9 cellular contexts compared by ENCODE assay signal in genomic region chr6:104527761-104528415, GRCh38.
DNase-seq lines count a peak whose midpoint lies in the region; ATAC-seq and TF ChIP-seq lines count a peak whose summit lies in the region.
"Had no signal": no experiment of that assay in that cellular context is flagged by ENCODE, and none has a peak within 500 bp of the region (broad histone marks: within the 10 kb centered on the region; RNA-seq: fewer than 3 reads in every experiment).

No MANE protein-coding gene starts in this region.

- H3F3A ChIP-seq in PC-3 (ENCODE audit: low read length, unreplicated experiment) = no peaks in the 10 kb centered on the region

- H3K4me2 ChIP-seq in PC-3 (ENCODE audit: low read length) = no peak overlapping the region

- H3K27ac ChIP-seq in PC-3 (ENCODE audit: low read length) = no peak overlapping the region
- no peak overlapping the region for H3K27ac ChIP-seq in RWPE1

- H3K4me3 ChIP-seq in PC-3 (ENCODE audit: low read length) (no peak overlapping the region), fibroblast of pulmonary artery (replicated peaks; ENCODE audit: low read depth, low read length) (no peak overlapping the region)

- POLR2A ChIA-PET in PC-3 (lab: Charles Lee; ENCODE audit: unreplicated experiment) (no interaction called here), RWPE1 (lab: Yijun Ruan, JAX; ENCODE audit: low non-redundant PET) (no interaction called here), GM10248 (lab: Yijun Ruan, JAX) (no interaction called here)

- no peaks in the 10 kb centered on the region for H3K79me2 ChIP-seq in PC-3 (ENCODE audit: low read length)

- no peaks in the 10 kb centered on the region for H3K9me3 ChIP-seq in PC-3 (ENCODE audit: low read length)

- no peak overlapping the region for H2AFZ ChIP-seq in PC-3 (ENCODE audit: low read length)

- H3K36me3 ChIP-seq in PC-3 (ENCODE audit: low read depth, low read length) = no peaks in the 10 kb centered on the region; the same call in 1 of the 2 replicates

- H3K4me1 ChIP-seq in PC-3 (ENCODE audit: insufficient read depth, low read length) = no peaks in the 10 kb centered on the region

- no TSS peak for BruUV-seq in PC-3 (replicated peaks; lab: Mats Ljungman, UMichigan)

- no peaks in the 10 kb centered on the region for H4K20me1 ChIP-seq in PC-3 (ENCODE audit: low read length)

- no peak overlapping the region for H3K9ac ChIP-seq in PC-3 (ENCODE audit: low read length)

- CTCF ChIA-PET in PC-3 (lab: Charles Lee) = interaction anchor here (0.6 kb wide), 1 partner anchor 60 kb away, joined by 4 read pairs; no protein-coding TSS in a partner anchor
- CTCF ChIA-PET in RWPE1 (lab: Yijun Ruan, JAX) = interaction anchor here (0.6 kb wide), 1 partner anchor 11 kb away, joined by 5 read pairs; no protein-coding TSS in a partner anchor
- CTCF ChIA-PET in GM10248 (lab: Yijun Ruan, JAX) = interaction anchor here (1.0 to 5.2 kb wide), 3 partner anchors 11 to 19 kb away, joined by 3 to 34 read pairs (median 12); no protein-coding TSS in a partner anchor

- intact Hi-C loops in PC-3 (cut with micrococcal nuclease) = loop anchor here (10.0 kb wide), 1 partner anchor 1683 kb away; no protein-coding TSS in a partner anchor

- DNase-seq in NCI-H524 (lab: John Stamatoyannopoulos, UW) (peak; percentile 5 to 40), NCI-H524 treated with DMSO at 0.1 percent for 48 hours (lab: John Stamatoyannopoulos, UW) (no peak), PC-3 (peak; percentile 57), fibroblast of pulmonary artery (ENCODE audit: low read depth) (peak; percentile 77), stromal cell of bone marrow (ENCODE audit: low read depth) (peak; percentile 51), RWPE1 (ENCODE audit: low spot score) (no peak), GM10248 (ENCODE audit: extremely low spot score) (no peak)
- DNase-seq: CD4-positive, CD25-positive, alpha-beta regulatory T cell had no signal

- TF ChIP-seq CTCF in PC-3 (conservative IDR thresholded peaks at IDR 0.05; ENCODE audit: low read depth, low read length) (peak; percentile 65), fibroblast of pulmonary artery (IDR thresholded peaks at IDR 0.05; ENCODE audit: low read length, missing control alignments) (peak; percentile 45), RWPE1 (conservative IDR thresholded peaks at IDR 0.05; ENCODE audit: low read depth) (no peak), GM10248 (IDR thresholded peaks at IDR 0.05; ENCODE audit: control extremely low read depth, extremely low read depth, low read depth, missing control alignments) (no peak)

- ATAC-seq in PC-3 (peak; percentile 56), HG02623 (IDR thresholded peaks at IDR 0.05; ENCODE audit: unreplicated experiment) (no peak)

- H3K27me3 ChIP-seq in PC-3 (ENCODE audit: low read length) = no peaks in the 10 kb centered on the region

- no peaks in the 10 kb centered on the region for H3K9me2 ChIP-seq in PC-3 (replicated peaks; ENCODE audit: low read length)

Comparison
In these comparisons a context has a peak if more than half of its experiments do, and no peak if none do; other contexts are left out.
1. DNase-seq: peak in NCI-H524 (2 of 2), PC-3 (single experiment), fibroblast of pulmonary artery (single experiment) and stromal cell of bone marrow (single experiment); none in NCI-H524 treated with DMSO at 0.1 percent for 48 hours (single experiment), RWPE1 (single experiment) and GM10248 (single experiment).
2. CTCF ChIP-seq: peak in PC-3 (single experiment) and fibroblast of pulmonary artery (single experiment); none in RWPE1 (single experiment) and GM10248 (single experiment).